8 cellular contexts compared by ENCODE assay signal in genomic region chr11:118791015-118791960, GRCh38. TPM values are rescaled to one million over a fixed set of nuclear protein-coding genes. Genes with fewer than 3 reads are reported as not detected.
DNase-seq lines count a peak whose midpoint lies in the region; ATAC-seq lines count a peak whose summit lies in the region.

Gene DDX6, minus strand, starts transcription at chr11:118791164. Its CDS starts 4,913 bp downstream, at chr11:118786251.

- H3K4me3 ChIP-seq in mesenchymal stem cell (ENCODE audit: insufficient read depth in 1 of 2, low read depth in 1 of 2, low read length in 2 of 2), result peak within 1 kb of the TSS; percentile 85 to 91

- H2BK15ac ChIP-seq in mesenchymal stem cell (ENCODE audit: low read depth, poor library complexity, severe bottlenecking), result peak within 1 kb of the TSS; percentile 98

- peak within 1 kb of the TSS; percentile 100 for H2AK5ac ChIP-seq in mesenchymal stem cell (ENCODE audit: low read length, severe bottlenecking)

- H2BK5ac ChIP-seq in mesenchymal stem cell (ENCODE audit: low read depth, low read length, poor library complexity, severe bottlenecking), result peak within 1 kb of the TSS; percentile 96

- H2BK120ac ChIP-seq in mesenchymal stem cell (ENCODE audit: low read depth, low read length), result peak within 1 kb of the TSS; percentile 96

- H4K91ac ChIP-seq in mesenchymal stem cell (ENCODE audit: low read length), result peak within 1 kb of the TSS; percentile 97

- no peaks in the 10 kb centered on the region for H3K27me3 ChIP-seq in mesenchymal stem cell (ENCODE audit: control insufficient read depth in 1 of 2, insufficient read depth in 1 of 2, low read length in 2 of 2)

- H3K9me3 ChIP-seq in mesenchymal stem cell (ENCODE audit: control insufficient read depth, low read length), result no peaks in the 10 kb centered on the region

- H3K79me1 ChIP-seq in mesenchymal stem cell (replicated peaks; ENCODE audit: low read length, poor library complexity, severe bottlenecking), result peaks cover 4% of the 10 kb centered on the region

- peak within 1 kb of the TSS; percentile 100 for H3K27ac ChIP-seq in mesenchymal stem cell (ENCODE audit: low read length, poor library complexity, severe bottlenecking)

- peak within 1 kb of the TSS; percentile 88 for H2AFZ ChIP-seq in mesenchymal stem cell (ENCODE audit: low read depth, low read length)

- peak within 1 kb of the TSS in 1 of 2 experiments; percentile 54 for H2BK12ac ChIP-seq in mesenchymal stem cell (ENCODE audit: low read length in 2 of 2)

- peak within 1 kb of the TSS in 1 of 2 experiments; percentile 93 for H3K23ac ChIP-seq in mesenchymal stem cell (ENCODE audit: low read length in 2 of 2)

- H4K8ac ChIP-seq in mesenchymal stem cell (ENCODE audit: low read length), result peak within 1 kb of the TSS; percentile 99

- peak within 1 kb of the TSS; percentile 100 for H3K4ac ChIP-seq in mesenchymal stem cell (ENCODE audit: low read depth in 1 of 2, low read length in 2 of 2)

- peaks cover 7% of the 10 kb centered on the region for H3K4me1 ChIP-seq in mesenchymal stem cell (ENCODE audit: control insufficient read depth, insufficient read depth, low read depth, low read length)

- H3K18ac ChIP-seq in mesenchymal stem cell (ENCODE audit: low read depth in 1 of 2, low read length in 2 of 2), result peak within 1 kb of the TSS; percentile 98 to 99

- peaks cover 25 to 31% of the 10 kb centered on the region in 2 donors for H3K4me1 Mint-ChIP-seq in effector memory CD8-positive, alpha-beta T cell (ENCODE audit: low read depth in 2 of 2)

- peak; percentile 68 for ATAC-seq in effector memory CD8-positive, alpha-beta T cell (replicated peaks)

- peaks cover 58% of the 10 kb centered on the region for H3K36me3 Mint-ChIP-seq in effector memory CD8-positive, alpha-beta T cell (ENCODE audit: insufficient read depth)

- H3K14ac ChIP-seq in mesenchymal stem cell (ENCODE audit: low read length in 2 of 2), result peak within 1 kb of the TSS; percentile 95 to 98

- no peaks in the 10 kb centered on the region for H3K36me3 ChIP-seq in mesenchymal stem cell (ENCODE audit: control insufficient read depth in 1 of 2, insufficient read depth in 2 of 2, low read depth in 1 of 2, low read length in 2 of 2)

- DNase-seq in Ammon's horn (ENCODE audit: low spot score), result peak; percentile 94
- DNase-seq in GM19240 (ENCODE audit: insufficient read length, low spot score), result peak; percentile 40
- peak; percentile 34 for DNase-seq in HS-5 (ENCODE audit: low read depth)
- DNase-seq in NOMO-1 (lab: John Stamatoyannopoulos, UW; ENCODE audit: unreplicated experiment in 2 of 2), result peak; percentile 87 to 89
- peak; percentile 74 to 84 (median 75) for DNase-seq in activated CD8-positive, alpha-beta memory T cell treated with anti-CD3 and anti-CD28 coated beads for 48 hours (ENCODE audit: low read depth in 2 of 3, low spot score in 2 of 3)
- DNase-seq in effector memory CD8-positive, alpha-beta T cell, result peak; percentile 87 to 88 (median 88)
- DNase-seq in mesenchymal stem cell, result peak; percentile 92
- peak; percentile 84 for DNase-seq in stimulated activated CD8-positive, alpha-beta memory T cell treated with anti-CD3 and anti-CD28 coated beads, Interleukin-12 subunit alpha, Interleukin-12 subunit beta, amount 100 ng/mL, for 1 hour (ENCODE audit: low read depth)

- peak within 1 kb of the TSS; percentile 100 for H3K9ac ChIP-seq in mesenchymal stem cell (ENCODE audit: low read length)

- WGBS in mesenchymal stem cell, result under 1% methylated on average over 89 of the region's 94 CpGs

- peak within 1 kb of the TSS; percentile 90 for H3K4me2 ChIP-seq in mesenchymal stem cell (ENCODE audit: low read length, poor library complexity, severe bottlenecking)

- H3K9me3 Mint-ChIP-seq in effector memory CD8-positive, alpha-beta T cell, result no peaks in the 10 kb centered on the region

- no peaks in the 10 kb centered on the region for H3K27me3 Mint-ChIP-seq in effector memory CD8-positive, alpha-beta T cell

- peak within 1 kb of the TSS; percentile 99 for H3K27ac Mint-ChIP-seq in effector memory CD8-positive, alpha-beta T cell

- peak within 1 kb of the TSS; percentile 96 to 97 for H3K4me3 Mint-ChIP-seq in effector memory CD8-positive, alpha-beta T cell

RNA-seq across cellular contexts. Expression of gene DDX6, which starts in this region (rescaled TPM):
- 49.6 TPM for polyA plus RNA-seq in mesenchymal stem cell (2013, experiment 1 of 2)
- polyA plus RNA-seq in mesenchymal stem cell (2013, experiment 2 of 2), result 51.6 TPM

Comparison
In these comparisons a context has a peak if more than half of its experiments do, and no peak if none do; other contexts are left out.
1. Peak in every context shown above with its lines: DNase-seq, ATAC-seq, H3K4me3 ChIP-seq and H3K27ac ChIP-seq.
2. DNase-seq: peak in every context shown above with its lines; median percentile 94 in Ammon's horn; 92 in mesenchymal stem cell; 88 in NOMO-1; 88 in effector memory CD8-positive, alpha-beta T cell; 84 in stimulated activated CD8-positive, alpha-beta memory T cell treated with anti-CD3 and anti-CD28 coated beads, Interleukin-12 subunit alpha, Interleukin-12 subunit beta, amount 100 ng/mL, for 1 hour; 75 in activated CD8-positive, alpha-beta memory T cell treated with anti-CD3 and anti-CD28 coated beads for 48 hours; 40 in GM19240; 34 in HS-5.